Comparison of ENCODE assay signal across 10 cellular contexts in genomic region chr13:79402074-79402635, GRCh38. TPM values are rescaled to one million over a fixed set of nuclear protein-coding genes. Genes with fewer than 3 reads are reported as not detected.
DNase-seq lines count a peak whose midpoint lies in the region; ATAC-seq and TF ChIP-seq lines count a peak whose summit lies in the region.
"Had no signal": no experiment of that assay in that cellular context is flagged by ENCODE, and none has a peak within 500 bp of the region (broad histone marks: within the 10 kb centered on the region; RNA-seq: fewer than 3 reads in every experiment).

No MANE protein-coding gene starts in this region.

- POLR2A ChIA-PET in activated CD4-positive, alpha-beta T cell treated with anti-CD3 and anti-CD28 coated beads for 36 hours (lab: Charles Lee): interaction anchor here (0.6 to 1.7 kb wide), 6 partner anchors 9 to 139 kb away, joined by 4 to 8 read pairs (median 5); partner anchors contain the start of gene NDFIP2
- POLR2A ChIA-PET in WTC11 (lab: Charles Lee): interaction anchor here (0.6 kb wide), 1 partner anchor 21 kb away, joined by 3 read pairs; no protein-coding TSS in a partner anchor

- ATAC-seq in activated CD4-positive, alpha-beta T cell treated with anti-CD3 and anti-CD28 coated beads for 36 hours: no peak
- no peak for ATAC-seq in WTC11
- ATAC-seq in stimulated activated memory B cell treated with anti-CD40 and anti-IgM and Interleukin-4, amounts not matched to agents 10 μg/mL and 1 μg/mL and 100 μg/mL, for 72 hours: no peak
- no peak for ATAC-seq in GM19467 (IDR thresholded peaks at IDR 0.05; ENCODE audit: unreplicated experiment)

- no peaks in the 10 kb centered on the region for H3K9me3 Mint-ChIP-seq in activated CD4-positive, alpha-beta T cell treated with anti-CD3 and anti-CD28 coated beads for 36 hours (ENCODE audit: low read depth)
- H3K9me3 Mint-ChIP-seq in WTC11 (no peaks in the 10 kb centered on the region), glutamatergic neuron (ENCODE audit: unreplicated experiment) (no peaks in the 10 kb centered on the region)
- H3K9me3 Mint-ChIP-seq in stimulated activated memory B cell treated with anti-CD40 and anti-IgM and Interleukin-4, amounts not matched to agents 10 μg/mL and 1 μg/mL and 100 μg/mL, for 72 hours: no peaks in the 10 kb centered on the region

- intact Hi-C loops in activated CD4-positive, alpha-beta T cell treated with anti-CD3 and anti-CD28 coated beads for 36 hours (cut with DNase I, micrococcal nuclease): loop anchor here in 1 of 2 experiments (10.0 kb wide), 1 partner anchor 747 kb away; the partner anchor contains the start of gene OBI1

- no peak for TF ChIP-seq CTCF in WTC11 (IDR thresholded peaks at IDR 0.05)
- no peak for TF ChIP-seq CTCF in glutamatergic neuron (IDR thresholded peaks at IDR 0.05; ENCODE audit: partially characterized antibody, unreplicated experiment)
- no peak for TF ChIP-seq CTCF in WERI-Rb-1 (IDR thresholded peaks at IDR 0.05; ENCODE audit: low read depth, low read length)

- H3K36me3 ChIP-seq in WERI-Rb-1: peaks cover 3% of the 10 kb centered on the region; the same call in 1 of the 2 replicates

- peaks cover 57% of the 10 kb centered on the region for H3K4me1 Mint-ChIP-seq in activated CD4-positive, alpha-beta T cell treated with anti-CD3 and anti-CD28 coated beads for 36 hours
- peaks cover 49% of the 10 kb centered on the region for H3K4me1 Mint-ChIP-seq in WTC11
- H3K4me1 Mint-ChIP-seq in glutamatergic neuron (ENCODE audit: low read depth, unreplicated experiment): peaks cover 19% of the 10 kb centered on the region
- peaks cover 24% of the 10 kb centered on the region for H3K4me1 Mint-ChIP-seq in stimulated activated memory B cell treated with anti-CD40 and anti-IgM and Interleukin-4, amounts not matched to agents 10 μg/mL and 1 μg/mL and 100 μg/mL, for 72 hours

- no peak for DNase-seq in activated CD4-positive, alpha-beta T cell treated with anti-CD3 and anti-CD28 coated beads for 36 hours
- DNase-seq in activated CD4-positive, alpha-beta T cell treated with anti-CD3 and anti-CD28 coated beads, Interleukin-2, amount 50 U/mL, for 48 hours: no peak
- DNase-seq in WTC11 (ENCODE audit: low spot score) (no peak), glutamatergic neuron (no peak), WERI-Rb-1 (no peak), DMS153 (lab: John Stamatoyannopoulos, UW) (no peak)
- DNase-seq: NCI-H82, testis had no signal

- no peak overlapping the region for H3K4me3 ChIP-seq in WERI-Rb-1 (ENCODE audit: low read depth, low read length)
- H3K4me3 ChIP-seq: testis had no signal

- H3K27ac Mint-ChIP-seq in activated CD4-positive, alpha-beta T cell treated with anti-CD3 and anti-CD28 coated beads for 36 hours: peak overlapping the region; percentile 76
- H3K27ac Mint-ChIP-seq in WTC11: peak overlapping the region; percentile 32
- H3K27ac Mint-ChIP-seq in glutamatergic neuron (ENCODE audit: unreplicated experiment): no peak overlapping the region
- peak overlapping the region; percentile 77 for H3K27ac Mint-ChIP-seq in stimulated activated memory B cell treated with anti-CD40 and anti-IgM and Interleukin-4, amounts not matched to agents 10 μg/mL and 1 μg/mL and 100 μg/mL, for 72 hours

- no peaks in the 10 kb centered on the region for H3K27me3 ChIP-seq in WERI-Rb-1 (ENCODE audit: insufficient read depth, low read depth, severe bottlenecking)
- H3K27me3 ChIP-seq: testis had no signal

- H3K9me3 ChIP-seq in WERI-Rb-1 (ENCODE audit: severe bottlenecking): no peaks in the 10 kb centered on the region
- H3K9me3 ChIP-seq: testis had no signal

- H3K27me3 Mint-ChIP-seq in activated CD4-positive, alpha-beta T cell treated with anti-CD3 and anti-CD28 coated beads for 36 hours: no peaks in the 10 kb centered on the region
- H3K27me3 Mint-ChIP-seq in WTC11 (ENCODE audit: low read depth): no peaks in the 10 kb centered on the region
- peaks cover under 1% of the 10 kb centered on the region for H3K27me3 Mint-ChIP-seq in glutamatergic neuron (ENCODE audit: unreplicated experiment)
- no peaks in the 10 kb centered on the region for H3K27me3 Mint-ChIP-seq in stimulated activated memory B cell treated with anti-CD40 and anti-IgM and Interleukin-4, amounts not matched to agents 10 μg/mL and 1 μg/mL and 100 μg/mL, for 72 hours

- CTCF ChIA-PET in activated CD4-positive, alpha-beta T cell treated with anti-CD3 and anti-CD28 coated beads for 36 hours (lab: Charles Lee): interaction anchor here (0.6 to 1.8 kb wide), 2 partner anchors 9 to 22 kb away, joined by 4 to 5 read pairs; no protein-coding TSS in a partner anchor
- CTCF ChIA-PET in WTC11 (lab: Charles Lee): interaction anchor here (0.6 to 2.1 kb wide), 2 partner anchors 17 to 22 kb away, joined by 3 to 7 read pairs; no protein-coding TSS in a partner anchor

- H3K27ac ChIP-seq in WERI-Rb-1: no peak overlapping the region
- H3K27ac ChIP-seq: testis had no signal

- H3K36me3 Mint-ChIP-seq in activated CD4-positive, alpha-beta T cell treated with anti-CD3 and anti-CD28 coated beads for 36 hours (ENCODE audit: low read depth): peaks cover 42% of the 10 kb centered on the region
- H3K36me3 Mint-ChIP-seq in WTC11: peaks cover 21% of the 10 kb centered on the region
- no peaks in the 10 kb centered on the region for H3K36me3 Mint-ChIP-seq in glutamatergic neuron (ENCODE audit: unreplicated experiment)
- H3K36me3 Mint-ChIP-seq in stimulated activated memory B cell treated with anti-CD40 and anti-IgM and Interleukin-4, amounts not matched to agents 10 μg/mL and 1 μg/mL and 100 μg/mL, for 72 hours: peaks cover 33% of the 10 kb centered on the region

- no peak overlapping the region for H3K4me3 Mint-ChIP-seq in activated CD4-positive, alpha-beta T cell treated with anti-CD3 and anti-CD28 coated beads for 36 hours
- no peak overlapping the region for H3K4me3 Mint-ChIP-seq in WTC11
- H3K4me3 Mint-ChIP-seq in glutamatergic neuron (ENCODE audit: unreplicated experiment): peak overlapping the region; percentile 7
- H3K4me3 Mint-ChIP-seq in stimulated activated memory B cell treated with anti-CD40 and anti-IgM and Interleukin-4, amounts not matched to agents 10 μg/mL and 1 μg/mL and 100 μg/mL, for 72 hours: no peak overlapping the region

TF ChIP-seq in WTC11, 78 proteins besides CTCF, POLR2A, EP300 and RAD21 (continues in another document):
- TF ChIP-seq ZNF396 (CRISPR knock-in tag; IDR thresholded peaks at IDR 0.05; ENCODE audit: borderline replicate concordance) (no peak), HMGXB4 (CRISPR knock-in tag; IDR thresholded peaks at IDR 0.05) (no peak), GABPB1 (CRISPR knock-in tag; IDR thresholded peaks at IDR 0.05) (no peak), FOXP1 (CRISPR knock-in tag; IDR thresholded peaks at IDR 0.05; ENCODE audit: borderline replicate concordance) (no peak), ZNF138 (CRISPR knock-in tag; conservative IDR thresholded peaks at IDR 0.05) (no peak), ZNF423 (CRISPR knock-in tag; IDR thresholded peaks at IDR 0.05) (no peak), ZBTB43 (CRISPR knock-in tag; IDR thresholded peaks at IDR 0.05) (no peak), CREB1 (CRISPR knock-in tag; IDR thresholded peaks at IDR 0.05) (no peak), MYBL2 (CRISPR knock-in tag; IDR thresholded peaks at IDR 0.05) (no peak), TP53 (CRISPR knock-in tag; IDR thresholded peaks at IDR 0.05) (no peak), IRF2 (CRISPR knock-in tag; IDR thresholded peaks at IDR 0.05; ENCODE audit: borderline replicate concordance, low read depth) (no peak), GRHL2 (CRISPR knock-in tag; IDR thresholded peaks at IDR 0.05; ENCODE audit: insufficient replicate concordance, severe bottlenecking) (no peak), CREM (CRISPR knock-in tag; IDR thresholded peaks at IDR 0.05) (no peak), ZNF512 (CRISPR knock-in tag; IDR thresholded peaks at IDR 0.05; ENCODE audit: borderline replicate concordance) (no peak)

RNA-seq across cellular contexts. Expression of gene RBM26, which starts 3.9 kb away (rescaled TPM):
- 10 to 100 TPM; 61.3 to 79.6 TPM for total RNA-seq in activated CD4-positive, alpha-beta T cell treated with anti-CD3 and anti-CD28 coated beads for 36 hours
- 57.7 to 64.1 TPM (median 59.0 TPM) in 3 replicates for total RNA-seq in WTC11 (2021)
- total RNA-seq in glutamatergic neuron (ENCODE audit: unreplicated experiment): 51.4 TPM
